Comparison of ENCODE assay signal across 15 cellular contexts in genomic region chr18:55262021-55262560, GRCh38.
DNase-seq lines count a peak whose midpoint lies in the region; ATAC-seq, FAIRE-seq and TF ChIP-seq lines count a peak whose summit lies in the region.
"Had no signal": no experiment of that assay in that cellular context is flagged by ENCODE, and none has a peak within 500 bp of the region (broad histone marks: within the 10 kb centered on the region; RNA-seq: fewer than 3 reads in every experiment).

No MANE protein-coding gene starts in this region.

- H3K27me3 Mint-ChIP-seq in astrocyte (ENCODE audit: low read depth, unreplicated experiment) (no peaks in the 10 kb centered on the region), memory B cell (no peaks in the 10 kb centered on the region)
- H3K27me3 Mint-ChIP-seq in stimulated activated naive B cell treated with anti-CD40 and anti-IgM and Interleukin-4, amounts not matched to agents 10 μg/mL and 1 μg/mL and 100 μg/mL, for 72 hours: no peaks in the 10 kb centered on the region

- H3K27me3 ChIP-seq in OCI-LY3 (ENCODE audit: low read depth, low read length): no peaks in the 10 kb centered on the region
- H3K27me3 ChIP-seq in astrocyte (ENCODE audit: insufficient read depth, low read length): no peaks in the 10 kb centered on the region
- H3K27me3 ChIP-seq in esophagus squamous epithelium: no peaks in the 10 kb centered on the region

- H3K4me3 Mint-ChIP-seq in astrocyte (ENCODE audit: unreplicated experiment) (peak overlapping the region; percentile 23), memory B cell (no peak overlapping the region)
- H3K4me3 Mint-ChIP-seq in stimulated activated naive B cell treated with anti-CD40 and anti-IgM and Interleukin-4, amounts not matched to agents 10 μg/mL and 1 μg/mL and 100 μg/mL, for 72 hours: no peak overlapping the region
- H3K4me3 Mint-ChIP-seq: CD14-positive monocyte; CD8-positive, alpha-beta T cell had no signal

- no peak overlapping the region for H3K4me3 ChIP-seq in OCI-LY3 (ENCODE audit: low read length)
- H3K4me3 ChIP-seq in astrocyte (ENCODE audit: insufficient read depth, low read depth, low read length): no peak overlapping the region
- no peak overlapping the region for H3K4me3 ChIP-seq in esophagus squamous epithelium
- H3K4me3 ChIP-seq: A549 had no signal

- ATAC-seq in memory B cell (ENCODE audit: low read depth) (no peak), HG02610 (IDR thresholded peaks at IDR 0.05; ENCODE audit: unreplicated experiment) (no peak)
- no peak for ATAC-seq in stimulated activated naive B cell treated with anti-CD40 and anti-IgM and Interleukin-4, amounts not matched to agents 10 μg/mL and 1 μg/mL and 100 μg/mL, for 72 hours (replicated peaks)
- ATAC-seq: A549; CD8-positive, alpha-beta T cell had no signal

- H4K20me1 ChIP-seq in OCI-LY3 (ENCODE audit: insufficient read depth, low read length) (no peaks in the 10 kb centered on the region; the same call in 1 of the 2 replicates), astrocyte (ENCODE audit: insufficient read depth, low read length) (no peaks in the 10 kb centered on the region)

- TF ChIP-seq CTCF in OCI-LY3 (IDR thresholded peaks at IDR 0.05; ENCODE audit: low read depth, low read length): no peak
- TF ChIP-seq CTCF in astrocyte (IDR thresholded peaks at IDR 0.05; ENCODE audit: insufficient read depth, low read depth, low read length): no peak
- TF ChIP-seq CTCF in esophagus squamous epithelium (IDR thresholded peaks at IDR 0.05): no peak

- WGBS in esophagus squamous epithelium, 2 donors: 74 to 83% methylated on average over 1 of the region's 1 CpG

- H3K79me2 ChIP-seq in OCI-LY3 (ENCODE audit: low read length) (peaks cover 91% of the 10 kb centered on the region), astrocyte (ENCODE audit: insufficient read depth, low read length) (no peaks in the 10 kb centered on the region)

- H3K9me3 ChIP-seq in OCI-LY3 (ENCODE audit: insufficient read depth, low read length) (no peaks in the 10 kb centered on the region), astrocyte (ENCODE audit: insufficient read depth, low read depth, low read length) (no peaks in the 10 kb centered on the region), esophagus squamous epithelium (no peaks in the 10 kb centered on the region)
- H3K9me3 ChIP-seq: A549, Caco-2 had no signal

- no peaks in the 10 kb centered on the region for H3K9me3 Mint-ChIP-seq in astrocyte (ENCODE audit: unreplicated experiment)
- no peaks in the 10 kb centered on the region for H3K9me3 Mint-ChIP-seq in memory B cell
- H3K9me3 Mint-ChIP-seq in stimulated activated naive B cell treated with anti-CD40 and anti-IgM and Interleukin-4, amounts not matched to agents 10 μg/mL and 1 μg/mL and 100 μg/mL, for 72 hours: no peaks in the 10 kb centered on the region
- H3K9me3 Mint-ChIP-seq: CD14-positive monocyte; CD8-positive, alpha-beta T cell had no signal

- 0 out of 2 replicates have a peak overlapping the region, but pooled peaks have one; percentile 1 for H3K27ac ChIP-seq in OCI-LY3 (ENCODE audit: low read length)
- H3K27ac ChIP-seq in astrocyte (ENCODE audit: low read depth, low read length): no peak overlapping the region
- no peak overlapping the region for H3K27ac ChIP-seq in esophagus squamous epithelium
- H3K27ac ChIP-seq: A549 had no signal

- H3K4me2 ChIP-seq in OCI-LY3 (ENCODE audit: low read length): no peak overlapping the region
- no peak overlapping the region for H3K4me2 ChIP-seq in astrocyte (ENCODE audit: low read length)
- H3K4me2 ChIP-seq: A549 had no signal

- intact Hi-C loops in esophagus squamous epithelium (cut with DNase I): no loop called here

- no peak for TF ChIP-seq POLR2A in esophagus squamous epithelium (IDR thresholded peaks at IDR 0.05)

- peaks cover 16% of the 10 kb centered on the region for H3K36me3 Mint-ChIP-seq in astrocyte (ENCODE audit: low read depth, unreplicated experiment)
- peaks cover 32% of the 10 kb centered on the region for H3K36me3 Mint-ChIP-seq in memory B cell
- H3K36me3 Mint-ChIP-seq in stimulated activated naive B cell treated with anti-CD40 and anti-IgM and Interleukin-4, amounts not matched to agents 10 μg/mL and 1 μg/mL and 100 μg/mL, for 72 hours: peaks cover 35 to 56% of the 10 kb centered on the region in 2 donors
- H3K36me3 Mint-ChIP-seq: CD8-positive, alpha-beta T cell had no signal

- H2AFZ ChIP-seq in OCI-LY3 (ENCODE audit: low read depth, low read length) (no peak overlapping the region), astrocyte (ENCODE audit: low read depth, low read length) (no peak overlapping the region)

- H3K9ac ChIP-seq in OCI-LY3 (ENCODE audit: low read length) (no peak overlapping the region), astrocyte (ENCODE audit: low read length) (no peak overlapping the region)

- H3K36me3 ChIP-seq in OCI-LY3 (replicated peaks; ENCODE audit: low read depth, low read length) (peaks cover 94% of the 10 kb centered on the region), astrocyte (ENCODE audit: insufficient read depth, low read length) (peaks cover 25% of the 10 kb centered on the region), esophagus squamous epithelium (peaks cover 0 to 73% (median 0%) of the 10 kb centered on the region in 3 donors)

- DNase-seq in astrocyte (ENCODE audit: low read depth) (peak; percentile 47), memory B cell (ENCODE audit: low spot score in 2 of 2) (no peak), occipital lobe (lab: John Stamatoyannopoulos, UW) (no peak), esophagus squamous epithelium (lab: John Stamatoyannopoulos, UW) (no peak)
- no peak for DNase-seq in stimulated activated naive B cell treated with anti-CD40 and anti-IgM and Interleukin-4, amounts not matched to agents 10 μg/mL and 1 μg/mL and 100 μg/mL, for 72 hours
- DNase-seq: CD8-positive, alpha-beta T cell; DND-41; GDM1 had no signal

- no peak for FAIRE-seq in astrocyte (lab: Jason Lieb, UNC)
- FAIRE-seq: A549, GM12892, H54 had no signal

- H3K27ac Mint-ChIP-seq in astrocyte (ENCODE audit: unreplicated experiment): no peak overlapping the region
- H3K27ac Mint-ChIP-seq in memory B cell: peak overlapping the region; percentile 58
- H3K27ac Mint-ChIP-seq in stimulated activated naive B cell treated with anti-CD40 and anti-IgM and Interleukin-4, amounts not matched to agents 10 μg/mL and 1 μg/mL and 100 μg/mL, for 72 hours: peak overlapping the region; percentile 14
- H3K27ac Mint-ChIP-seq: CD14-positive monocyte; CD8-positive, alpha-beta T cell had no signal

- H3K4me1 Mint-ChIP-seq in astrocyte (ENCODE audit: low read depth, unreplicated experiment): peaks cover 41% of the 10 kb centered on the region
- peaks cover 28% of the 10 kb centered on the region for H3K4me1 Mint-ChIP-seq in memory B cell
- peaks cover 26 to 32% of the 10 kb centered on the region in 2 donors for H3K4me1 Mint-ChIP-seq in stimulated activated naive B cell treated with anti-CD40 and anti-IgM and Interleukin-4, amounts not matched to agents 10 μg/mL and 1 μg/mL and 100 μg/mL, for 72 hours

- H3K4me1 ChIP-seq in OCI-LY3 (ENCODE audit: low read length) (peaks cover 31% of the 10 kb centered on the region), astrocyte (ENCODE audit: insufficient read depth, low read length) (peaks cover 27% of the 10 kb centered on the region), esophagus squamous epithelium (peaks cover 0 to 18% (median 4%) of the 10 kb centered on the region in 3 donors)
